In genomic region chr22:46770151-46770641, GRCh38 we compare ENCODE assay signal across 13 cellular contexts. TPM values are rescaled to one million over a fixed set of nuclear protein-coding genes. Genes with fewer than 3 reads are reported as not detected.
DNase-seq lines count a peak whose midpoint lies in the region; ATAC-seq and TF ChIP-seq lines count a peak whose summit lies in the region.
"Had no signal": no experiment of that assay in that cellular context is flagged by ENCODE, and none has a peak within 500 bp of the region (broad histone marks: within the 10 kb centered on the region; RNA-seq: fewer than 3 reads in every experiment).

No MANE protein-coding gene starts in this region.

- peak overlapping the region; percentile 45 to 94 (median 86) for H3K27ac Mint-ChIP-seq in CD4-positive, CD25-positive, alpha-beta regulatory T cell

- H3K36me3 ChIP-seq in CD4-positive, CD25-positive, alpha-beta regulatory T cell (ENCODE audit: control insufficient read depth, insufficient read depth, low read length) = peaks cover 2% of the 10 kb centered on the region
- peaks cover 0 to 10% (median 0%) of the 10 kb centered on the region in 3 donors for H3K36me3 ChIP-seq in Peyer's patch
- peaks cover 0 to under 1% (median 0%) of the 10 kb centered on the region in 4 donors for H3K36me3 ChIP-seq in esophagus muscularis mucosa
- H3K36me3 ChIP-seq in ovary = no peaks in the 10 kb centered on the region

- no peak for TF ChIP-seq POLR2A in Peyer's patch (IDR thresholded peaks at IDR 0.05)
- TF ChIP-seq POLR2A in esophagus muscularis mucosa (IDR thresholded peaks at IDR 0.05; ENCODE audit: low read depth) = no peak
- TF ChIP-seq POLR2A in ovary (IDR thresholded peaks at IDR 0.05) = no peak

- no peaks in the 10 kb centered on the region for H3K27me3 ChIP-seq in CD4-positive, CD25-positive, alpha-beta regulatory T cell (ENCODE audit: control insufficient read depth, insufficient read depth, low read length)
- H3K27me3 ChIP-seq in Peyer's patch = no peaks in the 10 kb centered on the region
- H3K27me3 ChIP-seq in esophagus muscularis mucosa = no peaks in the 10 kb centered on the region
- no peaks in the 10 kb centered on the region for H3K27me3 ChIP-seq in ovary

- no peak overlapping the region for H3K4me3 ChIP-seq in CD4-positive, CD25-positive, alpha-beta regulatory T cell (ENCODE audit: low read depth, low read length)
- H3K4me3 ChIP-seq in Peyer's patch = peak overlapping the region in 1 of 4 donors; percentile 6
- H3K4me3 ChIP-seq in esophagus muscularis mucosa = no peak overlapping the region
- H3K4me3 ChIP-seq in ovary = no peak overlapping the region

- peaks cover 18 to 82% (median 48%) of the 10 kb centered on the region in 4 donors for H3K4me1 Mint-ChIP-seq in CD4-positive, CD25-positive, alpha-beta regulatory T cell

- no peak for DNase-seq in CD4-positive, CD25-positive, alpha-beta regulatory T cell
- DNase-seq in Peyer's patch (no peak), esophagus muscularis mucosa (ENCODE audit: extremely low spot score) (no peak), ovary (peak; percentile 36 to 67 (median 55)), NCI-H510A treated with DMSO at 0.1 percent for 48 hours (lab: John Stamatoyannopoulos, UW) (no peak), activated gamma-delta T cell (lab: John Stamatoyannopoulos, UW) (no peak)
- no peak for DNase-seq in NK-92 treated with Interleukin-12 subunit alpha and Interleukin-12 subunit beta, amount 100 ng/mL, for 24 hours (lab: John Stamatoyannopoulos, UW)
- DNase-seq: H7, NCI-H187 treated with DMSO at 0.1 percent for 48 hours had no signal

- peak overlapping the region; percentile 56 for H3K27ac ChIP-seq in CD4-positive, CD25-positive, alpha-beta regulatory T cell (ENCODE audit: insufficient read depth, low read length, poor library complexity, severe bottlenecking)
- H3K27ac ChIP-seq in Peyer's patch = peak overlapping the region; percentile 59 to 81 (median 74)
- peak overlapping the region; percentile 21 to 63 (median 56) for H3K27ac ChIP-seq in esophagus muscularis mucosa (replicated peaks in 1 of 4)
- peak overlapping the region in 1 of 2 donors; percentile 58 for H3K27ac ChIP-seq in ovary
- H3K27ac ChIP-seq: C4-2B, HL-60 had no signal

- peaks cover 37% of the 10 kb centered on the region for H3K4me1 ChIP-seq in CD4-positive, CD25-positive, alpha-beta regulatory T cell (ENCODE audit: control insufficient read depth, insufficient read depth, low read length, poor library complexity, severe bottlenecking)
- H3K4me1 ChIP-seq in Peyer's patch = peaks cover 0 to 49% (median 40%) of the 10 kb centered on the region in 4 donors
- H3K4me1 ChIP-seq in esophagus muscularis mucosa = peaks cover 62 to 75% (median 68%) of the 10 kb centered on the region in 4 donors
- peaks cover 8% of the 10 kb centered on the region for H3K4me1 ChIP-seq in ovary (ENCODE audit: insufficient read depth)

- ATAC-seq in CD4-positive, CD25-positive, alpha-beta regulatory T cell (ENCODE audit: low read depth in 2 of 2) = no peak
- ATAC-seq in HG02870 (IDR thresholded peaks at IDR 0.05; ENCODE audit: unreplicated experiment) = no peak
- ATAC-seq: Panc1 had no signal

- H3K9me3 Mint-ChIP-seq in CD4-positive, CD25-positive, alpha-beta regulatory T cell = peaks cover 0 to 1% (median 0%) of the 10 kb centered on the region in 7 donors

- no peak for TF ChIP-seq EP300 in esophagus muscularis mucosa (IDR thresholded peaks at IDR 0.05)
- TF ChIP-seq EP300 in ovary (IDR thresholded peaks at IDR 0.05) = no peak

- H3K27me3 Mint-ChIP-seq in CD4-positive, CD25-positive, alpha-beta regulatory T cell = peaks cover 4% of the 10 kb centered on the region

- 87% methylated on average over 13 of the region's 14 CpGs for WGBS in esophagus muscularis mucosa
- 25 to 49% (median 34%) methylated on average over 14 of the region's 14 CpGs for WGBS in ovary, 3 donors

- H3K9me3 ChIP-seq in CD4-positive, CD25-positive, alpha-beta regulatory T cell (ENCODE audit: control insufficient read depth in 2 of 2, low read length in 2 of 2) = no peaks in the 10 kb centered on the region
- H3K9me3 ChIP-seq in Peyer's patch (no peaks in the 10 kb centered on the region), esophagus muscularis mucosa (no peaks in the 10 kb centered on the region), ovary (no peaks in the 10 kb centered on the region)

- intact Hi-C loops in esophagus muscularis mucosa (cut with DNase I) = no loop called here
- intact Hi-C loops in ovary (cut with DNase I) = no loop called here

- TF ChIP-seq CTCF in Peyer's patch (IDR thresholded peaks at IDR 0.05) (no peak), esophagus muscularis mucosa (IDR thresholded peaks at IDR 0.05) (no peak), ovary (IDR thresholded peaks at IDR 0.05) (no peak)

- H3K4me3 Mint-ChIP-seq in CD4-positive, CD25-positive, alpha-beta regulatory T cell = peak overlapping the region in 2 of 4 donors; percentile 47 to 57

- H3K36me3 Mint-ChIP-seq in CD4-positive, CD25-positive, alpha-beta regulatory T cell = peaks cover 14% of the 10 kb centered on the region

RNA-seq across cellular contexts. Expression of gene TBC1D22A, which starts 7.7 kb away (rescaled TPM):
- 42.5 TPM for total RNA-seq in CD4-positive, CD25-positive, alpha-beta regulatory T cell
- 10 to 100 TPM; 19.8 to 34.0 (median 23.0) TPM for polyA plus RNA-seq in CD4-positive, CD25-positive, alpha-beta regulatory T cell
- total RNA-seq in Peyer's patch = 10 to 100 TPM; 42.6 to 70.4 (median 55.1) TPM
- 10 to 100 TPM; 15.2 to 20.7 (median 18.8) TPM for total RNA-seq in esophagus muscularis mucosa
- 10 to 100 TPM; 12.5 to 25.6 (median 19.1) TPM for total RNA-seq in ovary
- 10 to 100 TPM; 13.2 to 14.8 TPM for polyA plus RNA-seq in ovary

RNA-seq across cellular contexts. Expression of gene CERK, which starts 32.1 kb away (rescaled TPM):
- 105 TPM for total RNA-seq in CD4-positive, CD25-positive, alpha-beta regulatory T cell
- 10 to 100 TPM; 75.5 to 94.3 (median 81.5) TPM for polyA plus RNA-seq in CD4-positive, CD25-positive, alpha-beta regulatory T cell
- total RNA-seq in Peyer's patch (100 to 1,000 TPM in 1 of 4 donors, 10 to 100 TPM in 3; 89.1 to 131 (median 94.7) TPM), esophagus muscularis mucosa (10 to 100 TPM; 37.3 to 51.1 (median 48.0) TPM), ovary (10 to 100 TPM; 30.3 to 71.1 (median 47.4) TPM)
- 10 to 100 TPM; 27.1 to 27.6 TPM for polyA plus RNA-seq in ovary

Comparison
In these comparisons a context has a peak if more than half of its experiments do, and no peak if none do; other contexts are left out.
1. DNase-seq: peak in ovary (5 of 5); none in CD4-positive, CD25-positive, alpha-beta regulatory T cell (0 of 3), Peyer's patch (0 of 3), esophagus muscularis mucosa (single experiment), NCI-H510A treated with DMSO at 0.1 percent for 48 hours (single experiment), activated gamma-delta T cell (single experiment) and NK-92 treated with Interleukin-12 subunit alpha and Interleukin-12 subunit beta, amount 100 ng/mL, for 24 hours (single experiment).